Comparison of ENCODE assay signal across 9 cellular contexts in genomic region chr9:121499177-121499426, GRCh38. TPM values are rescaled to one million over a fixed set of nuclear protein-coding genes. Genes with fewer than 3 reads are reported as not detected.
DNase-seq lines count a peak whose midpoint lies in the region; ATAC-seq and TF ChIP-seq lines count a peak whose summit lies in the region.
"Had no signal": no experiment of that assay in that cellular context is flagged by ENCODE, and none has a peak within 500 bp of the region (broad histone marks: within the 10 kb centered on the region; RNA-seq: fewer than 3 reads in every experiment).

No MANE protein-coding gene starts in this region.

- no TSS peak for BruUV-seq in MCF 10A (replicated peaks; lab: Mats Ljungman, UMichigan)

- H3K14ac ChIP-seq in mesenchymal stem cell (ENCODE audit: low read length in 2 of 2): peak overlapping the region in 1 of 2 experiments; percentile 50

- H2AFZ ChIP-seq in mesenchymal stem cell (ENCODE audit: low read depth, low read length): no peak overlapping the region

- ATAC-seq in GM21515 (IDR thresholded peaks at IDR 0.05; ENCODE audit: unreplicated experiment) (no peak), GM21423 (IDR thresholded peaks at IDR 0.05; ENCODE audit: unreplicated experiment) (no peak)

- H2BK5ac ChIP-seq in mesenchymal stem cell (ENCODE audit: low read depth, low read length, poor library complexity, severe bottlenecking): no peak overlapping the region

- H3K4me1 ChIP-seq in mesenchymal stem cell (ENCODE audit: control insufficient read depth, insufficient read depth, low read depth, low read length): peaks cover 18% of the 10 kb centered on the region
- H3K4me1 ChIP-seq in tibial artery: peaks cover 0 to 42% (median 28%) of the 10 kb centered on the region in 4 donors

- H3K4me2 ChIP-seq in mesenchymal stem cell (ENCODE audit: low read length, poor library complexity, severe bottlenecking): peak overlapping the region; percentile 90

- H3K79me1 ChIP-seq in mesenchymal stem cell (replicated peaks; ENCODE audit: low read length, poor library complexity, severe bottlenecking): no peaks in the 10 kb centered on the region

- H3K4ac ChIP-seq in mesenchymal stem cell (ENCODE audit: low read depth in 1 of 2, low read length in 2 of 2): no peak overlapping the region

- no peak overlapping the region for H2BK12ac ChIP-seq in mesenchymal stem cell (ENCODE audit: low read length in 2 of 2)

- H3K9me3 ChIP-seq in mesenchymal stem cell (ENCODE audit: control insufficient read depth, low read length) (peaks cover 8% of the 10 kb centered on the region), tibial artery (no peaks in the 10 kb centered on the region)

- H3K4me1 Mint-ChIP-seq in activated CD4-positive, alpha-beta T cell treated with anti-CD3 and anti-CD28 coated beads, Interleukin-2, amount 10 ng/mL, durations not matched to agents 7 days and 5 days: peaks cover 17% of the 10 kb centered on the region
- H3K4me1 Mint-ChIP-seq in MCF 10A (ENCODE audit: insufficient read depth, unreplicated experiment): peaks cover 18% of the 10 kb centered on the region

- no peak overlapping the region for H3K27ac Mint-ChIP-seq in activated CD4-positive, alpha-beta T cell treated with anti-CD3 and anti-CD28 coated beads, Interleukin-2, amount 10 ng/mL, durations not matched to agents 7 days and 5 days
- no peak overlapping the region for H3K27ac Mint-ChIP-seq in MCF 10A (ENCODE audit: low read depth, unreplicated experiment)

- peak overlapping the region in 1 of 2 experiments; percentile 23 for H3K23ac ChIP-seq in mesenchymal stem cell (ENCODE audit: low read length in 2 of 2)

- H2BK15ac ChIP-seq in mesenchymal stem cell (ENCODE audit: low read depth, poor library complexity, severe bottlenecking): no peak overlapping the region

- intact Hi-C loops in MCF 10A (cut with micrococcal nuclease): loop anchor here (2.0 kb wide), 1 partner anchor 36 kb away; no protein-coding TSS in a partner anchor
- intact Hi-C loops in tibial artery (cut with DNase I; ENCODE audit: low total_unique reads): loop anchor here (5.0 kb wide), 1 partner anchor 37 kb away; no protein-coding TSS in a partner anchor

- CTCF ChIA-PET in activated CD4-positive, alpha-beta T cell treated with anti-CD3 and anti-CD28 coated beads, Interleukin-2, amount 10 ng/mL, durations not matched to agents 7 days and 5 days (lab: Charles Lee): interaction anchor here (1.1 kb wide), 1 partner anchor 179 kb away, joined by 4 read pairs; no protein-coding TSS in a partner anchor
- CTCF ChIA-PET in MCF 10A (lab: Yijun Ruan, JAX): interaction anchor here (0.6 to 1.7 kb wide), 6 partner anchors 8 to 788 kb away, joined by 3 to 7 read pairs (median 4); no protein-coding TSS in a partner anchor

- no peak overlapping the region for H4K8ac ChIP-seq in mesenchymal stem cell (ENCODE audit: low read length)

- no peaks in the 10 kb centered on the region for H3K36me3 ChIP-seq in mesenchymal stem cell (ENCODE audit: control insufficient read depth in 1 of 2, insufficient read depth in 2 of 2, low read depth in 1 of 2, low read length in 2 of 2)
- no peaks in the 10 kb centered on the region for H3K36me3 ChIP-seq in tibial artery

- H3K27ac ChIP-seq in mesenchymal stem cell (ENCODE audit: low read length, poor library complexity, severe bottlenecking) (no peak overlapping the region), tibial artery (peak overlapping the region; percentile 92 to 96)

- peak overlapping the region; percentile 56 for H3K9ac ChIP-seq in mesenchymal stem cell (ENCODE audit: low read length)

- peak overlapping the region; percentile 23 for H4K91ac ChIP-seq in mesenchymal stem cell (ENCODE audit: low read length)

- H2AK5ac ChIP-seq in mesenchymal stem cell (ENCODE audit: low read length, severe bottlenecking): no peak overlapping the region

- no peak for DNase-seq in activated CD4-positive, alpha-beta T cell treated with anti-CD3 and anti-CD28 coated beads, Interleukin-2, amount 10 ng/mL, durations not matched to agents 7 days and 5 days
- no peak for DNase-seq in activated CD4-positive, alpha-beta T cell treated with anti-CD3 and anti-CD28 coated beads, Interleukin-2, amount 50 U/mL, for 1 hour
- DNase-seq in MCF 10A (ENCODE audit: unreplicated experiment): no peak
- DNase-seq in mesenchymal stem cell: no peak
- DNase-seq in tibial artery: peak in 1 of 2 donors; percentile 79
- no peak for DNase-seq in NOMO-1 treated with dmso at 0.1 percent for 144 hours (lab: John Stamatoyannopoulos, UW; ENCODE audit: unreplicated experiment)

- no peak overlapping the region for H3K18ac ChIP-seq in mesenchymal stem cell (ENCODE audit: low read depth in 1 of 2, low read length in 2 of 2)

- H3K36me3 Mint-ChIP-seq in activated CD4-positive, alpha-beta T cell treated with anti-CD3 and anti-CD28 coated beads, Interleukin-2, amount 10 ng/mL, durations not matched to agents 7 days and 5 days (ENCODE audit: low read depth): no peaks in the 10 kb centered on the region
- H3K36me3 Mint-ChIP-seq in MCF 10A (ENCODE audit: insufficient read depth, unreplicated experiment): peaks cover 5% of the 10 kb centered on the region

- peak overlapping the region; percentile 42 for H3K4me3 Mint-ChIP-seq in activated CD4-positive, alpha-beta T cell treated with anti-CD3 and anti-CD28 coated beads, Interleukin-2, amount 10 ng/mL, durations not matched to agents 7 days and 5 days
- H3K4me3 Mint-ChIP-seq in MCF 10A (ENCODE audit: unreplicated experiment): peak overlapping the region; percentile 73

- POLR2A ChIA-PET in activated CD4-positive, alpha-beta T cell treated with anti-CD3 and anti-CD28 coated beads, Interleukin-2, amount 10 ng/mL, durations not matched to agents 7 days and 5 days (lab: Charles Lee): no interaction called here
- POLR2A ChIA-PET in MCF 10A (lab: Yijun Ruan, JAX): interaction anchor here (0.6 to 0.9 kb wide), 2 partner anchors 17 to 110 kb away, joined by 3 to 4 read pairs; no protein-coding TSS in a partner anchor

- peaks cover 60% of the 10 kb centered on the region for H3K27me3 Mint-ChIP-seq in activated CD4-positive, alpha-beta T cell treated with anti-CD3 and anti-CD28 coated beads, Interleukin-2, amount 10 ng/mL, durations not matched to agents 7 days and 5 days
- peaks cover 22% of the 10 kb centered on the region for H3K27me3 Mint-ChIP-seq in MCF 10A (ENCODE audit: insufficient read depth, unreplicated experiment)

- H3K27me3 ChIP-seq in mesenchymal stem cell (ENCODE audit: control insufficient read depth in 1 of 2, insufficient read depth in 1 of 2, low read length in 2 of 2) (peaks cover 43 to 60% of the 10 kb centered on the region in 2 experiments), tibial artery (no peaks in the 10 kb centered on the region)

- H3K4me3 ChIP-seq in mesenchymal stem cell (ENCODE audit: insufficient read depth in 1 of 2, low read depth in 1 of 2, low read length in 2 of 2) (peak overlapping the region; percentile 46 to 72), tibial artery (peak overlapping the region; percentile 69 to 82)

- no peak overlapping the region for H2BK120ac ChIP-seq in mesenchymal stem cell (ENCODE audit: low read depth, low read length)

- whole genome bisulfite sequencing in mesenchymal stem cell: 0% methylated on average over 8 of the region's 8 CpGs

- peaks cover 9% of the 10 kb centered on the region for H3K9me3 Mint-ChIP-seq in activated CD4-positive, alpha-beta T cell treated with anti-CD3 and anti-CD28 coated beads, Interleukin-2, amount 10 ng/mL, durations not matched to agents 7 days and 5 days
- peaks cover 11% of the 10 kb centered on the region for H3K9me3 Mint-ChIP-seq in MCF 10A (ENCODE audit: unreplicated experiment)

- TF ChIP-seq CTCF in MCF 10A (IDR thresholded peaks at IDR 0.05; ENCODE audit: unreplicated experiment): no peak
- TF ChIP-seq CTCF in tibial artery (IDR thresholded peaks at IDR 0.05): no peak

RNA-seq across cellular contexts. Expression of gene GGTA1, which starts 0.5 kb away (rescaled TPM):
- total RNA-seq in activated CD4-positive, alpha-beta T cell treated with anti-CD3 and anti-CD28 coated beads, Interleukin-2, amount 10 ng/mL, durations not matched to agents 7 days and 5 days: not detected
- not detected in 2 replicates for total RNA-seq in MCF 10A (2022)
- not detected for polyA plus RNA-seq in mesenchymal stem cell (2013, experiment 1 of 2)
- not detected for polyA plus RNA-seq in mesenchymal stem cell (2013, experiment 2 of 2)
- total RNA-seq: T-helper 2 cell treated with Interferon-gamma antibody and Interleukin-4, amounts not matched to agents 100 ng/mL and 5 ng/mL, for 36 hours had no signal
